Comparison of ENCODE assay signal across 25 cellular contexts in genomic region chr6:160775730-160776129, GRCh38.
DNase-seq lines count a peak whose midpoint lies in the region; ATAC-seq, FAIRE-seq and TF ChIP-seq lines count a peak whose summit lies in the region.
"Had no signal": no experiment of that assay in that cellular context is flagged by ENCODE, and none has a peak within 500 bp of the region (broad histone marks: within the 10 kb centered on the region; RNA-seq: fewer than 3 reads in every experiment).

No MANE protein-coding gene starts in this region.

- H4K20me1 ChIP-seq in K562 (replicated peaks; ENCODE audit: control insufficient read depth, insufficient read depth, low read length) (no peaks in the 10 kb centered on the region), SK-N-SH (ENCODE audit: insufficient read depth) (no peaks in the 10 kb centered on the region)

- ATAC-seq in GM18861 (IDR thresholded peaks at IDR 0.05; ENCODE audit: unreplicated experiment) (peak; percentile 74), GM21360 (IDR thresholded peaks at IDR 0.05; ENCODE audit: unreplicated experiment) (peak; percentile 37), HG02852 (IDR thresholded peaks at IDR 0.05; ENCODE audit: unreplicated experiment) (peak; percentile 81), K562 (no peak)
- ATAC-seq in naive thymus-derived CD4-positive, alpha-beta T cell: no peak
- ATAC-seq: activated naive CD4-positive, alpha-beta T cell treated with anti-CD3 and anti-CD28 coated beads, Interleukin-2, amount 50 U/mL, for 72 hours; stimulated activated effector memory CD8-positive, alpha-beta T cell treated with anti-CD3 and anti-CD28 coated beads, Interleukin-12 subunit alpha, Interleukin-12 subunit beta, amount 100 ng/mL, for 72 hours had no signal

- H3K36me3 ChIP-seq in K562 (ENCODE audit: control insufficient read depth, insufficient read depth, low read length) (no peaks in the 10 kb centered on the region), SK-N-SH (replicated peaks in 1 of 2; ENCODE audit: control insufficient read depth in 1 of 2, insufficient read depth in 2 of 2, low read length in 1 of 2) (no peaks in the 10 kb centered on the region)
- H3K36me3 ChIP-seq in naive thymus-derived CD4-positive, alpha-beta T cell (ENCODE audit: control insufficient read depth in 2 of 3, insufficient read depth in 3 of 3, low read length in 3 of 3): no peaks in the 10 kb centered on the region
- H3K36me3 ChIP-seq: suprapubic skin, uterus had no signal

- intact Hi-C loops in K562 (cut with micrococcal nuclease): no loop called here
- intact Hi-C loops in naive thymus-derived CD4-positive, alpha-beta T cell (cut with micrococcal nuclease): no loop called here

- POLR2A ChIA-PET in K562 (lab: Yijun Ruan, JAX) (interaction anchor here (2.3 kb wide), 1 partner anchor 8 kb away, joined by 7 read pairs; no protein-coding TSS in a partner anchor), SK-N-SH (lab: Yijun Ruan, JAX) (no interaction called here)
- POLR2A ChIA-PET in naive thymus-derived CD4-positive, alpha-beta T cell (lab: Charles Lee): no interaction called here

- in situ Hi-C loops in K562 (cut with MboI): no loop called here

- no peak for TF ChIP-seq POLR2A in K562 (conservative IDR thresholded peaks at IDR 0.05)

- no peak for FAIRE-seq in K562 (lab: Jason Lieb, UNC)
- FAIRE-seq: astrocyte, endothelial cell of umbilical vein, H54 had no signal

- no peak for TF ChIP-seq RAD21 in K562 (CRISPR knock-in tag; conservative IDR thresholded peaks at IDR 0.05 in 1 of 2, IDR thresholded peaks at IDR 0.05 in 1 of 2)
- no peak for TF ChIP-seq RAD21 in SK-N-SH (IDR thresholded peaks at IDR 0.05; ENCODE audit: low read length)

- H3K4me3 Mint-ChIP-seq in naive thymus-derived CD4-positive, alpha-beta T cell: no peak overlapping the region
- H3K4me3 Mint-ChIP-seq: activated T-helper 1 cell treated with anti-CD3 and anti-CD28 coated beads, Interleukin-12 subunit alpha, Interleukin-12 subunit beta, Interleukin-2, Interleukin-4 antibody, amounts not matched to agents 30 ng/mL and 10 ng/mL and 1 ng/mL, durations not matched to agents 14 hours and 24 hours and 36 hours; CD14-positive monocyte; memory B cell; stimulated activated effector memory CD8-positive, alpha-beta T cell treated with anti-CD3 and anti-CD28 coated beads, Interleukin-12 subunit alpha, Interleukin-12 subunit beta, amount 100 ng/mL, for 72 hours had no signal

- CTCF ChIA-PET in K562 (lab: Yijun Ruan, JAX; ENCODE audit: low intra/inter-chr PET ratio) (no interaction called here), SK-N-SH (lab: Yijun Ruan, JAX) (interaction anchor here (2.0 kb wide), 1 partner anchor 8 kb away, joined by 11 read pairs; no protein-coding TSS in a partner anchor)
- CTCF ChIA-PET in naive thymus-derived CD4-positive, alpha-beta T cell (lab: Charles Lee): no interaction called here

- H3K27ac ChIP-seq in K562 (ENCODE audit: extremely low read depth, low read depth, low read length) (no peak overlapping the region), SK-N-SH (ENCODE audit: low read depth in 2 of 2, low read length in 1 of 2) (no peak overlapping the region)
- no peak overlapping the region for H3K27ac ChIP-seq in naive thymus-derived CD4-positive, alpha-beta T cell (ENCODE audit: low read depth, low read length)
- H3K27ac ChIP-seq: PC-9, suprapubic skin had no signal

- no peaks in the 10 kb centered on the region for H3K4me1 Mint-ChIP-seq in naive thymus-derived CD4-positive, alpha-beta T cell
- H3K4me1 Mint-ChIP-seq: CD14-positive monocyte; stimulated activated effector memory CD8-positive, alpha-beta T cell treated with anti-CD3 and anti-CD28 coated beads, Interleukin-12 subunit alpha, Interleukin-12 subunit beta, amount 100 ng/mL, for 72 hours had no signal

- no peaks in the 10 kb centered on the region for H3K27me3 ChIP-seq in K562 (ENCODE audit: control insufficient read depth in 2 of 2, insufficient read depth in 2 of 2, low read length in 2 of 2)
- H3K27me3 ChIP-seq in naive thymus-derived CD4-positive, alpha-beta T cell (ENCODE audit: control insufficient read depth in 2 of 2, insufficient read depth in 2 of 2, low read length in 2 of 2): no peaks in the 10 kb centered on the region
- peaks cover 5% of the 10 kb centered on the region; the same call in 1 of the 2 replicates for H3K27me3 ChIP-seq in SK-N-SH (ENCODE audit: insufficient read depth)
- H3K27me3 ChIP-seq: suprapubic skin, uterus had no signal

- H3K27me3 Mint-ChIP-seq in naive thymus-derived CD4-positive, alpha-beta T cell: peaks cover 0 to 13% (median 4%) of the 10 kb centered on the region in 5 donors
- H3K27me3 Mint-ChIP-seq: memory B cell had no signal

- no peaks in the 10 kb centered on the region for H3F3A ChIP-seq in SK-N-SH (replicated peaks; ENCODE audit: insufficient read depth)

- DNase-seq in K562 (ENCODE audit: extremely low read depth in 1 of 4, low spot score in 3 of 4): no peak
- no peak for DNase-seq in AML-193 (lab: John Stamatoyannopoulos, UW)
- no peak for DNase-seq in naive thymus-derived CD4-positive, alpha-beta T cell
- DNase-seq in D341Med (ENCODE audit: low spot score): no peak
- no peak for DNase-seq in SK-N-SH
- DNase-seq: activated CD4-positive, alpha-beta T cell treated with anti-CD3 and anti-CD28 coated beads for 48 hours; central memory CD4-positive, alpha-beta T cell; glutamatergic neuron; NCI-H2029; PC-9; SHP77; stimulated activated CD4-positive, alpha-beta T cell treated with anti-CD3 and anti-CD28 coated beads, Interleukin-1b, Interleukin-23, amount 100 ng/mL, for 48 hours; uterus had no signal

- H3K9me1 ChIP-seq in K562 (ENCODE audit: control insufficient read depth, insufficient read depth, low read length): no peaks in the 10 kb centered on the region

- H3K9me3 ChIP-seq in K562 (replicated peaks; ENCODE audit: control insufficient read depth, insufficient read depth, low read depth, low read length) (peaks cover 5% of the 10 kb centered on the region), SK-N-SH (no peaks in the 10 kb centered on the region)
- no peaks in the 10 kb centered on the region for H3K9me3 ChIP-seq in naive thymus-derived CD4-positive, alpha-beta T cell (ENCODE audit: control insufficient read depth in 2 of 3, low read length in 3 of 3)
- H3K9me3 ChIP-seq: suprapubic skin, uterus had no signal

- H3K79me2 ChIP-seq in K562 (ENCODE audit: control insufficient read depth, insufficient read depth, low read length) (no peaks in the 10 kb centered on the region), SK-N-SH (ENCODE audit: insufficient read depth) (no peaks in the 10 kb centered on the region)

- H3K36me3 Mint-ChIP-seq in naive thymus-derived CD4-positive, alpha-beta T cell: no peaks in the 10 kb centered on the region
- H3K36me3 Mint-ChIP-seq: activated naive CD4-positive, alpha-beta T cell treated with anti-CD3 and anti-CD28 coated beads, Interleukin-2, amount 50 U/mL, for 72 hours; CD14-positive monocyte; memory B cell; stimulated activated effector memory CD8-positive, alpha-beta T cell treated with anti-CD3 and anti-CD28 coated beads, Interleukin-12 subunit alpha, Interleukin-12 subunit beta, amount 100 ng/mL, for 72 hours had no signal

- H3K9me2 ChIP-seq in SK-N-SH: no peaks in the 10 kb centered on the region

- H3K4me1 ChIP-seq in K562 (replicated peaks in 1 of 2; ENCODE audit: control insufficient read depth in 2 of 2, insufficient read depth in 2 of 2, low read length in 2 of 2) (no peaks in the 10 kb centered on the region), SK-N-SH (ENCODE audit: control insufficient read depth in 1 of 2, insufficient read depth in 2 of 2, low read depth in 1 of 2, low read length in 1 of 2) (no peaks in the 10 kb centered on the region)
- no peaks in the 10 kb centered on the region for H3K4me1 ChIP-seq in naive thymus-derived CD4-positive, alpha-beta T cell (ENCODE audit: control insufficient read depth in 2 of 2, insufficient read depth in 2 of 2, low read length in 2 of 2)
- H3K4me1 ChIP-seq: suprapubic skin, uterus had no signal

- H3K4me3 ChIP-seq in K562 (no peak overlapping the region), SK-N-SH (ENCODE audit: low read depth in 2 of 2, low read length in 1 of 2) (no peak overlapping the region)
- H3K4me3 ChIP-seq in naive thymus-derived CD4-positive, alpha-beta T cell (ENCODE audit: low read length): no peak overlapping the region
- H3K4me3 ChIP-seq: PC-9, suprapubic skin, uterus had no signal

- H3K4me2 ChIP-seq in K562 (ENCODE audit: insufficient read depth, low read length): no peak overlapping the region
- no peak overlapping the region for H3K4me2 ChIP-seq in SK-N-SH
- H3K4me2 ChIP-seq: PC-9 had no signal

- no peak overlapping the region for H3K27ac Mint-ChIP-seq in naive thymus-derived CD4-positive, alpha-beta T cell
- H3K27ac Mint-ChIP-seq: activated naive CD4-positive, alpha-beta T cell treated with anti-CD3 and anti-CD28 coated beads, Interleukin-2, amount 50 U/mL, for 72 hours; activated T-helper 1 cell treated with anti-CD3 and anti-CD28 coated beads, Interleukin-12 subunit alpha, Interleukin-12 subunit beta, Interleukin-2, Interleukin-4 antibody, amounts not matched to agents 30 ng/mL and 10 ng/mL and 1 ng/mL, durations not matched to agents 14 hours and 24 hours and 36 hours; CD14-positive monocyte; memory B cell; stimulated activated effector memory CD8-positive, alpha-beta T cell treated with anti-CD3 and anti-CD28 coated beads, Interleukin-12 subunit alpha, Interleukin-12 subunit beta, amount 100 ng/mL, for 72 hours had no signal

- no TSS peak for BruUV-seq in K562 (replicated peaks; lab: Mats Ljungman, UMichigan)

- no peak for TF ChIP-seq CTCF in K562 (IDR thresholded peaks at IDR 0.05 in 2 of 3, conservative IDR thresholded peaks at IDR 0.05 in 1 of 3; ENCODE audit: insufficient read depth in 2 of 3, low read depth in 1 of 3, low read length in 3 of 3)
- TF ChIP-seq CTCF in SK-N-SH (IDR thresholded peaks at IDR 0.05): no peak

- TF ChIP-seq EP300 in K562 (IDR thresholded peaks at IDR 0.05; ENCODE audit: low read length) (no peak), SK-N-SH (IDR thresholded peaks at IDR 0.05; ENCODE audit: borderline replicate concordance in 1 of 2, low read depth in 1 of 2, low read length in 1 of 2) (no peak)

- no peak overlapping the region for H3K9ac ChIP-seq in K562 (ENCODE audit: insufficient read depth in 1 of 2, low read depth in 2 of 2, low read length in 2 of 2)
- no peak overlapping the region for H3K9ac ChIP-seq in SK-N-SH

- H3K9me3 Mint-ChIP-seq in naive thymus-derived CD4-positive, alpha-beta T cell: peaks cover 0 to 5% (median 0%) of the 10 kb centered on the region in 11 donors
- H3K9me3 Mint-ChIP-seq: activated naive CD4-positive, alpha-beta T cell treated with anti-CD3 and anti-CD28 coated beads, Interleukin-2, amount 50 U/mL, for 72 hours; activated T-helper 1 cell treated with anti-CD3 and anti-CD28 coated beads, Interleukin-12 subunit alpha, Interleukin-12 subunit beta, Interleukin-2, Interleukin-4 antibody, amounts not matched to agents 30 ng/mL and 10 ng/mL and 1 ng/mL, durations not matched to agents 14 hours and 24 hours and 36 hours had no signal

- H2AFZ ChIP-seq in K562 (ENCODE audit: low read depth, low read length): peak overlapping the region; percentile 65; the same call in 1 of the 2 replicates
- H2AFZ ChIP-seq in SK-N-SH (ENCODE audit: low read depth): no peak overlapping the region
- H2AFZ ChIP-seq: PC-9 had no signal

- 20% methylated on average over 1 of the region's 1 CpG for WGBS in K562 (ENCODE audit: insufficient coverage, low coverage, missing lambda C conversion rate)
- 19% methylated on average over 1 of the region's 1 CpG for WGBS in SK-N-SH (ENCODE audit: low lambda C conversion rate)

TF ChIP-seq in SK-N-SH, 30 proteins besides CTCF, POLR2A, EP300 and RAD21 (continues in another document):
- TF ChIP-seq YY1 (IDR thresholded peaks at IDR 0.05; ENCODE audit: low read depth): no peak

Comparison
In these comparisons a context has a peak if more than half of its experiments do, and no peak if none do; other contexts are left out.
1. ATAC-seq: peak in GM18861 (single experiment), GM21360 (single experiment) and HG02852 (single experiment); none in K562 (single experiment) and naive thymus-derived CD4-positive, alpha-beta T cell (single experiment).